8 cellular contexts compared by ENCODE assay signal in genomic region chr1:204495078-204495753, GRCh38. TPM values are rescaled to one million over a fixed set of nuclear protein-coding genes. Genes with fewer than 3 reads are reported as not detected.
A peak's percentile ranks its signal among the peaks of the same experiment; 100 is the strongest.
DNase-seq lines count a peak whose midpoint lies in the region; ATAC-seq and TF ChIP-seq lines count a peak whose summit lies in the region.

No MANE protein-coding gene starts in this region.

- peaks cover 44% of the 10 kb centered on the region for H3K4me1 Mint-ChIP-seq in activated CD8-positive, alpha-beta T cell treated with anti-CD3 and anti-CD28 coated beads for 36 hours (ENCODE audit: low read depth)

- H3K36me3 ChIP-seq in iPS-20b (ENCODE audit: insufficient read depth, low read depth, low read length) (no peaks in the 10 kb centered on the region), subcutaneous abdominal adipose tissue (ENCODE audit: control insufficient read depth in 5 of 5, insufficient read depth in 5 of 5, low read length in 5 of 5) (peaks cover 0 to 2% (median 1%) of the 10 kb centered on the region in 5 donors)

- H3K4me1 ChIP-seq in iPS-20b (ENCODE audit: insufficient read depth, low read length) (peaks cover 18% of the 10 kb centered on the region; the same call in 1 of the 2 replicates), subcutaneous abdominal adipose tissue (ENCODE audit: control insufficient read depth in 5 of 5, insufficient read depth in 5 of 5, low read length in 5 of 5) (peaks cover 4 to 57% (median 45%) of the 10 kb centered on the region in 5 donors)

- peak overlapping the region; percentile 94 for H3K27ac Mint-ChIP-seq in activated CD8-positive, alpha-beta T cell treated with anti-CD3 and anti-CD28 coated beads for 36 hours

- H3K9me3 ChIP-seq in iPS-20b (ENCODE audit: insufficient read depth, low read depth, low read length) = no peaks in the 10 kb centered on the region
- H3K9me3 ChIP-seq in subcutaneous abdominal adipose tissue (ENCODE audit: control insufficient read depth in 5 of 5, low read length in 5 of 5) = no peaks in the 10 kb centered on the region

- intact Hi-C loops in activated CD8-positive, alpha-beta T cell treated with anti-CD3 and anti-CD28 coated beads for 36 hours (cut with micrococcal nuclease) = no loop called here

- H3K9me3 Mint-ChIP-seq in activated CD8-positive, alpha-beta T cell treated with anti-CD3 and anti-CD28 coated beads for 36 hours = no peaks in the 10 kb centered on the region

- no peak overlapping the region for H3K27ac ChIP-seq in iPS-20b (ENCODE audit: low read length)
- peak overlapping the region; percentile 73 for H3K27ac ChIP-seq in subcutaneous abdominal adipose tissue (ENCODE audit: low read depth, low read length)

- CTCF ChIA-PET in AG04449 (lab: Yijun Ruan, JAX) = interaction anchor here (1.2 to 19.8 kb wide), 13 partner anchors 10 to 332 kb away, joined by 3 to 1052 read pairs (median 4); no protein-coding TSS in a partner anchor
- CTCF ChIA-PET in activated CD8-positive, alpha-beta T cell treated with anti-CD3 and anti-CD28 coated beads for 36 hours (lab: Charles Lee) = interaction anchor here (0.9 to 20.8 kb wide), 11 partner anchors 8 to 312 kb away, joined by 3 to 1122 read pairs (median 12); partner anchors contain the start of gene MDM4

- ATAC-seq in GM19025 (IDR thresholded peaks at IDR 0.05; ENCODE audit: low read depth, unreplicated experiment) (peak; percentile 24), HG03196 (IDR thresholded peaks at IDR 0.05; ENCODE audit: unreplicated experiment) (peak; percentile 27)
- ATAC-seq in activated CD8-positive, alpha-beta T cell treated with anti-CD3 and anti-CD28 coated beads for 36 hours = peak; percentile 61

- H3K27me3 ChIP-seq in iPS-20b (ENCODE audit: insufficient read depth, low read length) (peaks cover 6% of the 10 kb centered on the region; the same call in 1 of the 2 replicates), subcutaneous abdominal adipose tissue (ENCODE audit: control insufficient read depth in 5 of 5, insufficient read depth in 4 of 5, low read length in 5 of 5) (no peaks in the 10 kb centered on the region)

- no peak for TF ChIP-seq CTCF in AG04449 (IDR thresholded peaks at IDR 0.05; ENCODE audit: insufficient read depth, low read length, missing control alignments)
- TF ChIP-seq CTCF in activated CD8-positive, alpha-beta T cell treated with anti-CD3 and anti-CD28 coated beads for 36 hours (IDR thresholded peaks at IDR 0.05) = no peak

- peak overlapping the region; percentile 88 for H3K4me3 Mint-ChIP-seq in activated CD8-positive, alpha-beta T cell treated with anti-CD3 and anti-CD28 coated beads for 36 hours

- no peaks in the 10 kb centered on the region for H3K27me3 Mint-ChIP-seq in activated CD8-positive, alpha-beta T cell treated with anti-CD3 and anti-CD28 coated beads for 36 hours

- POLR2A ChIA-PET in AG04449 (lab: Yijun Ruan, JAX) = interaction anchor here (0.6 to 1.8 kb wide), 3 partner anchors 12 to 323 kb away, joined by 3 to 7 read pairs (median 4); no protein-coding TSS in a partner anchor
- POLR2A ChIA-PET in activated CD8-positive, alpha-beta T cell treated with anti-CD3 and anti-CD28 coated beads for 36 hours (lab: Charles Lee) = interaction anchor here (0.6 to 5.1 kb wide), 25 partner anchors 8 to 1197 kb away, joined by 3 to 45 read pairs (median 5); no protein-coding TSS in a partner anchor

- DNase-seq in AG04449 (ENCODE audit: low read depth, low spot score) = no peak
- no peak for DNase-seq in activated CD8-positive, alpha-beta T cell treated with anti-CD3 and anti-CD28 coated beads for 36 hours
- no peak for DNase-seq in stimulated activated CD8-positive, alpha-beta memory T cell treated with anti-CD3 and anti-CD28 coated beads, Interleukin-4, amount 100 ng/mL, for 48 hours
- no peak for DNase-seq in stimulated activated CD4-positive, alpha-beta T cell treated with anti-CD3 and anti-CD28 coated beads, Interleukin-2, amount 100 ng/mL, for 24 hours

- H3K36me3 Mint-ChIP-seq in activated CD8-positive, alpha-beta T cell treated with anti-CD3 and anti-CD28 coated beads for 36 hours (ENCODE audit: low read depth) = no peaks in the 10 kb centered on the region

- peak overlapping the region; percentile 94 for H3K4me3 ChIP-seq in AG04449 (ENCODE audit: low read depth, low read length)
- H3K4me3 ChIP-seq in iPS-20b (ENCODE audit: low read length) = peak overlapping the region; percentile 85
- H3K4me3 ChIP-seq in subcutaneous abdominal adipose tissue (ENCODE audit: low read depth in 1 of 5, low read length in 5 of 5) = peak overlapping the region; percentile 85 to 98 (median 88)

- peak overlapping the region; percentile 72; the same call in 1 of the 2 replicates for H3K9ac ChIP-seq in iPS-20b (ENCODE audit: low read depth, low read length)
- H3K9ac ChIP-seq in subcutaneous abdominal adipose tissue (ENCODE audit: low read length in 5 of 5) = peak overlapping the region; percentile 21 to 86 (median 77)

RNA-seq across cellular contexts. Expression of gene PIK3C2B, which starts 0.6 kb away (rescaled TPM):
- total RNA-seq in activated CD8-positive, alpha-beta T cell treated with anti-CD3 and anti-CD28 coated beads for 36 hours = 10 to 100 TPM; 26.6 to 28.9 TPM

RNA-seq across cellular contexts. Expression of gene MDM4, which starts 21.0 kb away (rescaled TPM):
- total RNA-seq in activated CD8-positive, alpha-beta T cell treated with anti-CD3 and anti-CD28 coated beads for 36 hours = 10 to 100 TPM; 89.6 to 94.8 TPM
